ENCODE assay signal across 18 cellular contexts in the genomic region with DNA sequence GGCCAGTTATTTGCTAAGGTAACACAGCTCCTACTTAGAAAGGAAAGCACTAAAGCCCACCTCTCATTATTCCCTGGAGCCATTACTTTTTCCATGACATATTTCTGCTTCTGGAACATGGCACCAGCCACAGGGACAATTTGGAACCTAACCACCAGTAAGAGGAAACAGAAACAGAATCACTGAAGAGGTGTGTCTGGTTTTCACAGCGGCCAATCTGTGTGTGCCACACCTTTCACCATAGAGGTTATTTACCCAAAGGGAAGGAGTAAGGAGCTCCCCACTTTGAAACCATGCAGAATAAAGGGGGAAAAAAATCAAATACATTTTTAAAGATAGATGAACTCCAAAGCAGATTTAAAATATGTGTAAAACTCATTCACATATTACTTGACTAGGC. TPM values are rescaled to one million over a fixed set of nuclear protein-coding genes. Genes with fewer than 3 reads are reported as not detected.
DNase-seq lines count a peak whose midpoint lies in the region; ATAC-seq, FAIRE-seq and TF ChIP-seq lines count a peak whose summit lies in the region.
"Had no signal": no experiment of that assay in that cellular context is flagged by ENCODE, and none has a peak within 500 bp of the region (broad histone marks: within the 10 kb centered on the region; RNA-seq: fewer than 3 reads in every experiment).

No MANE protein-coding gene starts in this region.

- FAIRE-seq in A204.1 (lab: Jason Lieb, UNC), result peak; percentile 95

- H3K27me3 ChIP-seq in dorsolateral prefrontal cortex (no peaks in the 10 kb centered on the region), prostate gland (replicated peaks; ENCODE audit: insufficient read depth) (no peaks in the 10 kb centered on the region)
- H3K27me3 ChIP-seq: BLaER1 had no signal

- no peaks in the 10 kb centered on the region for H3K4me1 ChIP-seq in prostate gland (replicated peaks)
- H3K4me1 ChIP-seq: Caco-2 had no signal

- no peaks in the 10 kb centered on the region for H3K36me3 ChIP-seq in prostate gland
- H3K36me3 ChIP-seq: BLaER1 had no signal

- no peak for ATAC-seq in GM18505 (IDR thresholded peaks at IDR 0.05; ENCODE audit: unreplicated experiment)
- no peak for ATAC-seq in HG02885 (IDR thresholded peaks at IDR 0.05; ENCODE audit: poor library complexity, unreplicated experiment)
- ATAC-seq: GM23338 had no signal

- intact Hi-C loops in dorsolateral prefrontal cortex (cut with DNase I), result no loop called here
- intact Hi-C loops in prostate gland (cut with DNase I), result no loop called here

- H3K9me3 ChIP-seq in prostate gland, result no peaks in the 10 kb centered on the region
- H3K9me3 ChIP-seq: BLaER1, Caco-2 had no signal

- H3K27ac ChIP-seq in dorsolateral prefrontal cortex (peak overlapping the region in 31 of 59 donors; percentile 3 to 99 (median 61)), prostate gland (peak overlapping the region; percentile 27 to 64)
- H3K27ac ChIP-seq: 22Rv1, BLaER1 had no signal

- H3K4me3 ChIP-seq in dorsolateral prefrontal cortex, result no peak overlapping the region
- no peak overlapping the region for H3K4me3 ChIP-seq in prostate gland
- H3K4me3 ChIP-seq: BLaER1, GM23338 had no signal

- no peak for TF ChIP-seq POLR2A in prostate gland (IDR thresholded peaks at IDR 0.05)
- TF ChIP-seq POLR2A in GM18505 (IDR thresholded peaks at IDR 0.05; ENCODE audit: borderline replicate concordance, extremely low read depth, insufficient read depth, insufficient read length), result no peak

- no peak for DNase-seq in dorsolateral prefrontal cortex
- DNase-seq in islet precursor cell, result peak; percentile 30
- DNase-seq in prostate gland (ENCODE audit: low spot score), result no peak
- no peak for DNase-seq in GOT3 (lab: John Stamatoyannopoulos, UW)
- DNase-seq in H4 (ENCODE audit: low spot score), result no peak
- DNase-seq: AML-193; Caco-2; CD8-positive, alpha-beta memory T cell; DMS53; GF-D8; HCEC 1CT; HFFc6 had no signal

- TF ChIP-seq CTCF in dorsolateral prefrontal cortex (IDR thresholded peaks at IDR 0.05 in 54 of 56, conservative IDR thresholded peaks at IDR 0.05 in 2 of 56; ENCODE audit: low read depth in 1 of 56, partially characterized antibody in 56 of 56), result no peak
- TF ChIP-seq CTCF in prostate gland (IDR thresholded peaks at IDR 0.05), result no peak

- 96% methylated on average over 1 of the region's 1 CpG for WGBS in prostate gland

RNA-seq across cellular contexts. Expression of a gene that starts 21.1 kb away (rescaled TPM):
- total RNA-seq in dorsolateral prefrontal cortex (100 to 1,000 TPM in 119 of 120 experiments, 10 to 100 TPM in 1; 85.1 to 471 (median 248) TPM), prostate gland (10 to 100 TPM; 58.6 to 78.9 TPM)
- 3.8 and 3.9 TPM in 2 replicates for total RNA-seq in H4 (2014; rRNA removed; shearing (Covaris generic))

Comparison
In these comparisons a context has a peak if more than half of its experiments do, and no peak if none do; other contexts are left out.
1. RNA of a gene that starts 21.1 kb away (total RNA-seq): 85.1 to 471 TPM in dorsolateral prefrontal cortex and 58.6 to 78.9 TPM in prostate gland; 3.8 to 3.9 TPM in H4; every median in the first group is over 10 times any median in the second.